Comparison of ENCODE assay signal across 10 cellular contexts in the genomic region with DNA sequence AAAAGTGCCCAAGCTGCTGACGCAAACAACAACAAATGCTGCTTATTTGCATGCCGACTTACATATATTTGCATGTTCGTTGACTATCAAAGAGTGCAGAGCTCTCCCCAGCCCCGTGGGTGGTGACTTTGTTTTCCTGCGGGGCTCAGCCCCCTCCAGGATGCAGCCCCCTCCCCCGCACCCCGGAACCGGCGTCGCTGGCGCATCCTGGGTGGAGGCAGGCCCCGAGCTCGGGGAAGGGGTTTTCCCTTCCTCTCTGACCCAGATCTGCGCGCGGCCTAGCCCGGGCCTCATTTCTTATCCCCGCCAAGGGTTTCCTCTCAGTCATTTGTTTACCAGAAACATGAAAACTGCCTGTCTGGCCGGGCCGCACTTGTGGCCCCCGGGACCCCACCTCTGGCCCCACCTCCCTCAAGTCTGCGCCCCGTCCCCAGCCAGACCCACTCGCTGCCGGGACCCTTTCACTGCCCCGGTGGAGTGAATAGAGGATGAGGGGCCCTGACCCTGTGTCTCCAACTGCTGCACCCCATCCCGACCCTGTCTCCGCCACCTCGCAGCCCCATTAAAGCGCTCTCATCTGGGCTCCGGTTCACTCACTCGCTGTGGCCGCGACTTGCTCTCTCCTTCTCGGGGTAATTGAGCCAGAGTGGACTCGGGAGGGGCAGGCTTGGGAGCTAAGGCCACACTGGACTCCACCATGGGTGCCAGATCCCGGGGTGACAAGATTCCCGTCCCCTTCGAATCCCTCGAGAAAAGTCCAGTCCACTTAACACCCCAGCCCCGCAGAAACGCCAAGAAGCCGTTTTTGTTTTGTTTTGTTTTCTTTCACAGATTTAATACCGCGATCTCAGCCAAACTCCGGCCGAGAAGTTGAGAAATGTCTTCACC. TPM values are rescaled to one million over a fixed set of nuclear protein-coding genes. Genes with fewer than 3 reads are reported as not detected.
DNase-seq lines count a peak whose midpoint lies in the region; ATAC-seq and TF ChIP-seq lines count a peak whose summit lies in the region.
"Had no signal": no experiment of that assay in that cellular context is flagged by ENCODE, and none has a peak within 500 bp of the region (broad histone marks: within the 10 kb centered on the region; RNA-seq: fewer than 3 reads in every experiment).

No MANE protein-coding gene starts in this region.

- no peaks in the 10 kb centered on the region for H4K20me1 ChIP-seq in neural progenitor cell (ENCODE audit: low read depth)

- H3F3A ChIP-seq in neural progenitor cell (ENCODE audit: low read depth): peaks cover 7% of the 10 kb centered on the region

- H3K27me3 ChIP-seq in neural progenitor cell (peaks cover 4% of the 10 kb centered on the region), thymus (ENCODE audit: control insufficient read depth, insufficient read depth) (peaks cover 41% of the 10 kb centered on the region)

- H3K4me3 Mint-ChIP-seq in activated naive CD4-positive, alpha-beta T cell treated with anti-CD3 and anti-CD28 coated beads for 36 hours: peak overlapping the region; percentile 79
- H3K4me3 Mint-ChIP-seq in neural progenitor cell: no peak overlapping the region
- H3K4me3 Mint-ChIP-seq: neural crest cell had no signal

- H3K27ac ChIP-seq in neural progenitor cell (no peak overlapping the region), thymus (ENCODE audit: low read depth) (peak overlapping the region; percentile 74)

- H3K9me3 Mint-ChIP-seq in activated naive CD4-positive, alpha-beta T cell treated with anti-CD3 and anti-CD28 coated beads for 36 hours: no peaks in the 10 kb centered on the region
- no peaks in the 10 kb centered on the region for H3K9me3 Mint-ChIP-seq in neural progenitor cell
- H3K9me3 Mint-ChIP-seq: neural crest cell had no signal

- 48% methylated on average over 47 of the region's 47 CpGs for WGBS in thymus

- H3K79me2 ChIP-seq in neural progenitor cell (ENCODE audit: low read depth): no peaks in the 10 kb centered on the region

- H3K4me2 ChIP-seq in neural progenitor cell: peak overlapping the region; percentile 69

- peak overlapping the region; percentile 94 for H3K27ac Mint-ChIP-seq in activated naive CD4-positive, alpha-beta T cell treated with anti-CD3 and anti-CD28 coated beads for 36 hours
- no peak overlapping the region for H3K27ac Mint-ChIP-seq in neural progenitor cell

- no peak overlapping the region for H2AFZ ChIP-seq in neural progenitor cell (replicated peaks)

- ATAC-seq in GM19324 (IDR thresholded peaks at IDR 0.05; ENCODE audit: low FRiP score, unreplicated experiment): no peak

- intact Hi-C loops in activated naive CD4-positive, alpha-beta T cell treated with anti-CD3 and anti-CD28 coated beads for 36 hours (cut with micrococcal nuclease): loop anchor here (1.0 to 2.0 kb wide), 5 partner anchors 30 to 434 kb away; partner anchors contain the start of gene CAMTA1

- H3K4me3 ChIP-seq in neural progenitor cell: no peak overlapping the region
- peak overlapping the region; percentile 42 for H3K4me3 ChIP-seq in thymus (ENCODE audit: low read length)

- peaks cover 51% of the 10 kb centered on the region for H3K4me1 Mint-ChIP-seq in activated naive CD4-positive, alpha-beta T cell treated with anti-CD3 and anti-CD28 coated beads for 36 hours (ENCODE audit: low read depth)
- H3K4me1 Mint-ChIP-seq in neural progenitor cell: peaks cover 10% of the 10 kb centered on the region

- peaks cover 8% of the 10 kb centered on the region for H3K27me3 Mint-ChIP-seq in activated naive CD4-positive, alpha-beta T cell treated with anti-CD3 and anti-CD28 coated beads for 36 hours (ENCODE audit: low read depth)
- H3K27me3 Mint-ChIP-seq in neural progenitor cell (ENCODE audit: insufficient read depth, low read depth): peaks cover 3% of the 10 kb centered on the region

- H3K9me3 ChIP-seq in neural progenitor cell (ENCODE audit: low read depth) (no peaks in the 10 kb centered on the region), thymus (ENCODE audit: control insufficient read depth) (no peaks in the 10 kb centered on the region)

- DNase-seq in T-helper 2 cell: peak; percentile 84 to 97 (median 87)
- peak; percentile 95 for DNase-seq in activated naive CD4-positive, alpha-beta T cell treated with anti-CD3 and anti-CD28 coated beads for 36 hours
- no peak for DNase-seq in neural progenitor cell (ENCODE audit: low spot score)
- no peak for DNase-seq in 8988T
- no peak for DNase-seq in NCI-H2029 (lab: John Stamatoyannopoulos, UW)
- no peak for DNase-seq in SKM-1 (lab: John Stamatoyannopoulos, UW; ENCODE audit: unreplicated experiment)
- DNase-seq: GOT3 had no signal

- H3K4me1 ChIP-seq in neural progenitor cell (peaks cover 17% of the 10 kb centered on the region), thymus (ENCODE audit: control insufficient read depth, insufficient read depth, low read length) (no peaks in the 10 kb centered on the region)

- CTCF ChIA-PET in activated naive CD4-positive, alpha-beta T cell treated with anti-CD3 and anti-CD28 coated beads for 36 hours (lab: Charles Lee): interaction anchor here (0.7 to 2.5 kb wide), 5 partner anchors 22 to 256 kb away, joined by 3 to 10 read pairs (median 3); no protein-coding TSS in a partner anchor

- H3K36me3 ChIP-seq in neural progenitor cell: no peaks in the 10 kb centered on the region
- no peaks in the 10 kb centered on the region for H3K36me3 ChIP-seq in thymus (ENCODE audit: control insufficient read depth, insufficient read depth)

- H3K9ac ChIP-seq in neural progenitor cell: no peak overlapping the region

- no peak for TF ChIP-seq CTCF in neural progenitor cell (IDR thresholded peaks at IDR 0.05)

- peaks cover 27% of the 10 kb centered on the region for H3K36me3 Mint-ChIP-seq in activated naive CD4-positive, alpha-beta T cell treated with anti-CD3 and anti-CD28 coated beads for 36 hours (ENCODE audit: low read depth)
- H3K36me3 Mint-ChIP-seq in neural progenitor cell: peaks cover 3% of the 10 kb centered on the region

RNA-seq across cellular contexts. Expression of gene TNFRSF25, which starts 5.4 kb away (rescaled TPM):
- total RNA-seq in activated naive CD4-positive, alpha-beta T cell treated with anti-CD3 and anti-CD28 coated beads for 36 hours: 10 to 100 TPM; 82.4 to 87.0 TPM
- 15.6 and 23.7 TPM in 2 replicates for total RNA-seq in neural progenitor cell (ENCODE audit: low replicate concordance)
- 51.6 TPM for polyA plus RNA-seq in thymus

RNA-seq across cellular contexts. Expression of gene PLEKHG5, which starts 30.9 kb away (rescaled TPM):
- total RNA-seq in activated naive CD4-positive, alpha-beta T cell treated with anti-CD3 and anti-CD28 coated beads for 36 hours: 1 to 10 TPM; 1.7 to 1.8 TPM
- total RNA-seq in neural progenitor cell (ENCODE audit: low replicate concordance): 7.4 and 25.9 TPM in 2 replicates
- polyA plus RNA-seq in thymus: 4.6 TPM

RNA-seq across cellular contexts. Expression of gene ESPN, which starts 36.0 kb away (rescaled TPM):
- under 1 TPM; 0.50 to 0.79 TPM for total RNA-seq in activated naive CD4-positive, alpha-beta T cell treated with anti-CD3 and anti-CD28 coated beads for 36 hours
- 7.1 and 11.0 TPM in 2 replicates for total RNA-seq in neural progenitor cell (ENCODE audit: low replicate concordance)
- 11.8 TPM for polyA plus RNA-seq in thymus

RNA-seq across cellular contexts. Expression of gene HES2, which starts 40.9 kb away (rescaled TPM):
- total RNA-seq in activated naive CD4-positive, alpha-beta T cell treated with anti-CD3 and anti-CD28 coated beads for 36 hours: under 1 TPM; 0.14 to 0.74 TPM
- 0.04 and 0.22 TPM in 2 replicates for total RNA-seq in neural progenitor cell (ENCODE audit: low replicate concordance)
- polyA plus RNA-seq in thymus: 2.2 TPM

Comparison
In these comparisons a context has a peak if more than half of its experiments do, and no peak if none do; other contexts are left out.
1. DNase-seq: peak in T-helper 2 cell (5 of 5) and activated naive CD4-positive, alpha-beta T cell treated with anti-CD3 and anti-CD28 coated beads for 36 hours (single experiment); none in neural progenitor cell (single experiment), 8988T (single experiment), NCI-H2029 (single experiment) and SKM-1 (single experiment).